ENCODE assay signal across 2 cellular contexts in the genomic region with DNA sequence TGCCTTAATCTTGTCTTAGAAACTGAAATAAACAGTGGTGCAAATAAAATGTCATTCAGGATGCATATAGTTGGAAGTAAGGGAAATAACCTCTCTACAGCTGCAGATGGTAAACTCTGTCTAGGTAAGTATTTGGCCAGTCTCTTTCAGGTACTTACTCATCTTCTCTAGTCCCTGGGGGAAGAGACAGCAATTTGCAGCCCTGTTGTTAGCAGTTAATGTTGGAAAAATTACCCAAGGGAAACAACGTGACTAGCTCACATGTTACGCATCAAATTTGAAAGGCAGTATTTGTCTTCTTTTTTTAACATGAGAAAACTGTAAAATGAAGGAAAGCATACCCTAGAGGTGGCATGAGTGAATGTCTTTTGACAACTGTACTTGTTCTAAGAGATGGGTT.
A peak's percentile ranks its signal among the peaks of the same experiment; 100 is the strongest.
TF ChIP-seq lines count a peak whose summit lies in the region.

No MANE protein-coding gene starts in this region.

TF ChIP-seq in K562, 482 proteins besides CTCF, POLR2A, EP300 and RAD21:
- no peak for TF ChIP-seq KAT2B (IDR thresholded peaks at IDR 0.05; ENCODE audit: low read depth, low read length)
- TF ChIP-seq, protein P1, sequence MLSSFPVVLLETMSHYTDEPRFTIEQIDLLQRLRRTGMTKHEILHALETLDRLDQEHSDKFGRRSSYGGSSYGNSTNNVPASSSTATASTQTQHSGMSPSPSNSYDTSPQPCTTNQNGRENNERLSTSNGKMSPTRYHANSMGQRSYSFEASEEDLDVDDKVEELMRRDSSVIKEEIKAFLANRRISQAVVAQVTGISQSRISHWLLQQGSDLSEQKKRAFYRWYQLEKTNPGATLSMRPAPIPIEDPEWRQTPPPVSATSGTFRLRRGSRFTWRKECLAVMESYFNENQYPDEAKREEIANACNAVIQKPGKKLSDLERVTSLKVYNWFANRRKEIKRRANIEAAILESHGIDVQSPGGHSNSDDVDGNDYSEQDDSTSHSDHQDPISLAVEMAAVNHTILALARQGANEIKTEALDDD (IDR thresholded peaks at IDR 0.05) = 0 out of 2 replicates have a peak, but pooled peaks have one; percentile 22

TF ChIP-seq in neural cell, 6 proteins besides CTCF, POLR2A, EP300 and RAD21:
- TF ChIP-seq EZH2 (IDR thresholded peaks at IDR 0.05; ENCODE audit: borderline replicate concordance, insufficient read depth, low read length, poor library complexity, severe bottlenecking) (no peak), SMC3 (conservative IDR thresholded peaks at IDR 0.05; ENCODE audit: poor library complexity) (no peak), MXI1 (conservative IDR thresholded peaks at IDR 0.05; ENCODE audit: poor library complexity, severe bottlenecking) (no peak), POLR2AphosphoS5 (IDR thresholded peaks at IDR 0.05) (peak; percentile 76)
- TF ChIP-seq, protein P2, sequence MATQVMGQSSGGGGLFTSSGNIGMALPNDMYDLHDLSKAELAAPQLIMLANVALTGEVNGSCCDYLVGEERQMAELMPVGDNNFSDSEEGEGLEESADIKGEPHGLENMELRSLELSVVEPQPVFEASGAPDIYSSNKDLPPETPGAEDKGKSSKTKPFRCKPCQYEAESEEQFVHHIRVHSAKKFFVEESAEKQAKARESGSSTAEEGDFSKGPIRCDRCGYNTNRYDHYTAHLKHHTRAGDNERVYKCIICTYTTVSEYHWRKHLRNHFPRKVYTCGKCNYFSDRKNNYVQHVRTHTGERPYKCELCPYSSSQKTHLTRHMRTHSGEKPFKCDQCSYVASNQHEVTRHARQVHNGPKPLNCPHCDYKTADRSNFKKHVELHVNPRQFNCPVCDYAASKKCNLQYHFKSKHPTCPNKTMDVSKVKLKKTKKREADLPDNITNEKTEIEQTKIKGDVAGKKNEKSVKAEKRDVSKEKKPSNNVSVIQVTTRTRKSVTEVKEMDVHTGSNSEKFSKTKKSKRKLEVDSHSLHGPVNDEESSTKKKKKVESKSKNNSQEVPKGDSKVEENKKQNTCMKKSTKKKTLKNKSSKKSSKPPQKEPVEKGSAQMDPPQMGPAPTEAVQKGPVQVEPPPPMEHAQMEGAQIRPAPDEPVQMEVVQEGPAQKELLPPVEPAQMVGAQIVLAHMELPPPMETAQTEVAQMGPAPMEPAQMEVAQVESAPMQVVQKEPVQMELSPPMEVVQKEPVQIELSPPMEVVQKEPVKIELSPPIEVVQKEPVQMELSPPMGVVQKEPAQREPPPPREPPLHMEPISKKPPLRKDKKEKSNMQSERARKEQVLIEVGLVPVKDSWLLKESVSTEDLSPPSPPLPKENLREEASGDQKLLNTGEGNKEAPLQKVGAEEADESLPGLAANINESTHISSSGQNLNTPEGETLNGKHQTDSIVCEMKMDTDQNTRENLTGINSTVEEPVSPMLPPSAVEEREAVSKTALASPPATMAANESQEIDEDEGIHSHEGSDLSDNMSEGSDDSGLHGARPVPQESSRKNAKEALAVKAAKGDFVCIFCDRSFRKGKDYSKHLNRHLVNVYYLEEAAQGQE (IDR thresholded peaks at IDR 0.05; ENCODE audit: borderline replicate concordance) = no peak
TF ChIP-seq in neural cell: peak in this region for 1.
